Comparison of ENCODE assay signal across 13 cellular contexts in the genomic region with DNA sequence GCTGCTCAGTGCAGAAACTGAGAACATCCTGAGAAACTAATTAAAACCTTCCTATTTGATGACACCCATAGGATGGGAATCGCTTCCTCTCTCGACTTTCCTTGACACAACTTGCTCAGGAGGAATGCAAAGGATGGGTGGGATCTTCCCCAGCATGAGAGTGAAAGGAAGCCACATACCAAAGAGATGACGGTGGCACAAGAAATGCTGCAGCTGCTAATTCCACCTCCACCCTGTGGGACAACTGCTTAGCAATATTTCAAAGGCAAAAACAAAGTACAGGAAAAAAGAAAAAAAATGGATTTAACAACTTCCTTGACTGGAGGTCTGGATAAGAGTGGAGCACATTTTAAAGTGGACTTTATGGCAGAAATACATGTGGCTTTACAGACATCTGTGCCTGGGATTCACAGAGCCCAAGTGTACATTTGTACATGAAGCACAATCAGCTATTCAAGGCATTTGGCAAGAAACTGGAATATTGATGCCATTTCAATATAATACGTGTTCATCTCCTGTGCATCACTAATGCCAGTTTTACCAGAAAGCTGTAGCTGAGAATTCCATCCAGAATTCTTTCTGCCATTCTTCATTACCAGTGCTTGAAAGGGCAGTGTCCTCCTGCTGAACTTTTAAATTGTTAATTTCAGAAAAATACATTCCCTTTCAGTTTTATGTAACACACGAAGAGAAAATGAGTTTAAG.
DNase-seq lines count a peak whose midpoint lies in the region; ATAC-seq and TF ChIP-seq lines count a peak whose summit lies in the region.
"Had no signal": no experiment of that assay in that cellular context is flagged by ENCODE, and none has a peak within 500 bp of the region (broad histone marks: within the 10 kb centered on the region; RNA-seq: fewer than 3 reads in every experiment).

No MANE protein-coding gene starts in this region.

- H3K4me1 ChIP-seq in Panc1 (ENCODE audit: control insufficient read depth, insufficient read depth, low read length), result peaks cover 50% of the 10 kb centered on the region
- no peaks in the 10 kb centered on the region for H3K4me1 ChIP-seq in psoas muscle

- intact Hi-C loops in Panc1 (cut with micrococcal nuclease; ENCODE audit: unreplicated experiment) (no loop called here), psoas muscle (cut with DNase I) (no loop called here)

- no peak for TF ChIP-seq CTCF in Panc1 (IDR thresholded peaks at IDR 0.05)
- no peak for TF ChIP-seq CTCF in nephron progenitor cell (IDR thresholded peaks at IDR 0.05)
- TF ChIP-seq CTCF in psoas muscle (IDR thresholded peaks at IDR 0.05), result no peak

- peak overlapping the region; percentile 78 for H3K27ac Mint-ChIP-seq in nephron progenitor cell
- H3K27ac Mint-ChIP-seq: activated T-helper 1 cell treated with anti-CD3 and anti-CD28 coated beads, Interleukin-12 subunit alpha, Interleukin-12 subunit beta, Interleukin-2, Interleukin-4 antibody, amounts not matched to agents 30 ng/mL and 10 ng/mL and 1 ng/mL, durations not matched to agents 14 hours and 24 hours and 36 hours; T-cell had no signal

- CTCF ChIA-PET in Panc1 (lab: Charles Lee), result no interaction called here

- H3K4me3 ChIP-seq in Panc1 (ENCODE audit: low read depth in 2 of 2, low read length in 2 of 2) (no peak overlapping the region), psoas muscle (no peak overlapping the region)

- H3K27ac ChIP-seq in Panc1 (ENCODE audit: low read length) (peak overlapping the region; percentile 85), psoas muscle (no peak overlapping the region)

- H3K9me3 ChIP-seq in Panc1 (ENCODE audit: control insufficient read depth, insufficient read depth, low read depth, low read length) (peaks cover 4% of the 10 kb centered on the region; the same call in 1 of the 2 replicates), psoas muscle (no peaks in the 10 kb centered on the region)

- peaks cover 5% of the 10 kb centered on the region for H3K36me3 Mint-ChIP-seq in nephron progenitor cell (ENCODE audit: low read depth)
- H3K36me3 Mint-ChIP-seq: T-cell had no signal

- no peaks in the 10 kb centered on the region for H3K27me3 ChIP-seq in Panc1 (ENCODE audit: control insufficient read depth, insufficient read depth, low read length)
- H3K27me3 ChIP-seq in psoas muscle (ENCODE audit: insufficient read depth in 3 of 3, low read length in 2 of 3), result peaks cover 0 to 4% (median 0%) of the 10 kb centered on the region in 3 donors

- H3K4me1 Mint-ChIP-seq in nephron progenitor cell, result peaks cover 31% of the 10 kb centered on the region
- H3K4me1 Mint-ChIP-seq: T-cell had no signal

- no peaks in the 10 kb centered on the region for H3K36me3 ChIP-seq in Panc1 (ENCODE audit: control insufficient read depth, insufficient read depth, low read length)
- no peaks in the 10 kb centered on the region for H3K36me3 ChIP-seq in psoas muscle (ENCODE audit: insufficient read depth in 1 of 2, low read depth in 1 of 2)

- POLR2A ChIA-PET in Panc1 (lab: Charles Lee), result no interaction called here

- in situ Hi-C loops in Panc1 (cut with HindIII; ENCODE audit: low pct_unique_long_range_greater_than_20kb, low sequenced_read_pairs), result no loop called here
- in situ Hi-C loops in KBM-7 (cut with MboI; ENCODE audit: low pct_unique_long_range_greater_than_20kb, low sequenced_read_pairs), result no loop called here

- no TSS peak for BruUV-seq in Panc1 (replicated peaks; lab: Mats Ljungman, UMichigan)

- ATAC-seq in Panc1 (peak; percentile 66), esophagus mucosa (peak; percentile 75), psoas muscle (no peak)
- ATAC-seq: T-cell had no signal

- H3K9me3 Mint-ChIP-seq in nephron progenitor cell, result peaks cover 12% of the 10 kb centered on the region
- H3K9me3 Mint-ChIP-seq: activated T-helper 1 cell treated with anti-CD3 and anti-CD28 coated beads, Interleukin-12 subunit alpha, Interleukin-12 subunit beta, Interleukin-2, Interleukin-4 antibody, amounts not matched to agents 30 ng/mL and 10 ng/mL and 1 ng/mL, durations not matched to agents 14 hours and 24 hours and 36 hours; T-cell had no signal

- 8 to 12% (median 11%) methylated on average over 5 of the region's 5 CpGs for WGBS in psoas muscle, 3 donors

- peak; percentile 98 for DNase-seq in Daoy (ENCODE audit: low read depth)
- no peak for DNase-seq in Panc1 (ENCODE audit: low read depth, low spot score)
- DNase-seq in nephron progenitor cell, result peak; percentile 13
- no peak for DNase-seq in KBM-7
- DNase-seq in activated CD4-positive, alpha-beta T cell treated with anti-CD3 and anti-CD28 coated beads, Interleukin-2, amount 50 U/mL, for 1 hour, result no peak
- DNase-seq in psoas muscle, result no peak
- DNase-seq in NCI-H146 treated with DMSO at 0.1 percent for 48 hours (lab: John Stamatoyannopoulos, UW; ENCODE audit: unreplicated experiment), result no peak
- DNase-seq: GF-D8; head of caudate nucleus; stimulated activated CD4-positive, alpha-beta T cell treated with anti-CD3 and anti-CD28 coated beads, Interleukin-2, amount 100 ng/mL, for 24 hours; T-cell had no signal

- peaks cover 5% of the 10 kb centered on the region for H3K27me3 Mint-ChIP-seq in nephron progenitor cell (ENCODE audit: low read depth, poor library complexity)

- no peak overlapping the region for H3K4me3 Mint-ChIP-seq in nephron progenitor cell
- H3K4me3 Mint-ChIP-seq: activated T-helper 1 cell treated with anti-CD3 and anti-CD28 coated beads, Interleukin-12 subunit alpha, Interleukin-12 subunit beta, Interleukin-2, Interleukin-4 antibody, amounts not matched to agents 30 ng/mL and 10 ng/mL and 1 ng/mL, durations not matched to agents 14 hours and 24 hours and 36 hours; T-cell had no signal

Comparison
In these comparisons a context has a peak if more than half of its experiments do, and no peak if none do; other contexts are left out.
1. DNase-seq: peak in Daoy (single experiment) and nephron progenitor cell (single experiment); none in Panc1 (single experiment), KBM-7 (single experiment), activated CD4-positive, alpha-beta T cell treated with anti-CD3 and anti-CD28 coated beads, Interleukin-2, amount 50 U/mL, for 1 hour (single experiment), psoas muscle (0 of 2) and NCI-H146 treated with DMSO at 0.1 percent for 48 hours (single experiment).
2. ATAC-seq: peak in Panc1 (single experiment) and esophagus mucosa (single experiment); none in psoas muscle (0 of 4).